Comparison of ENCODE assay signal across 1 cellular context in the genomic region with DNA sequence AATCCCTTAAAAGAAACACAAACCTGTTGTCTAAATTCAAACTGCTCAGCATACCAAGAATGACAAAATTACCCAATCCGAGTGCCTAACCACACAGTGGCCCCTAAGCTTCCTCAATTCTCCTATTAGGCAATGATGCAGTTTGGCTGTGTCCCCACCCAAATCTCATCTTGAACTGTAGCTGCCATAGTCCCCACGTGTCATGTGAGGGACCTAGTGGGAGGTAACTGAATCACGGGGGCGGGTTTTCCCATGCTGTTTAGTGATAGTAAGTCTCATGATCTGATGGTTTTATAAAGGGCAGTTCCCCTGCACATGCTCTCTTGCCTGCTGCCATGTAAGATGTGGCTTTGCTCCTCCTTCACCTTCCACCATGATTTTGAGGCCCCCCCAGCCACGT.
TF ChIP-seq lines count a peak whose summit lies in the region.

No MANE protein-coding gene starts in this region.

TF ChIP-seq in K562, 482 proteins besides CTCF, POLR2A, EP300 and RAD21 (continues in another document):
- TF ChIP-seq ZNF311 (CRISPR knock-in tag; IDR thresholded peaks at IDR 0.05) = no peak
- TF ChIP-seq ZNF444 (CRISPR knock-in tag; IDR thresholded peaks at IDR 0.05) = no peak
- no peak for TF ChIP-seq NFYB (IDR thresholded peaks at IDR 0.05; ENCODE audit: extremely low read depth, insufficient read length)
- no peak for TF ChIP-seq ZNF232 (CRISPR knock-in tag; IDR thresholded peaks at IDR 0.05)
- TF ChIP-seq SAFB (IDR thresholded peaks at IDR 0.05; ENCODE audit: borderline replicate concordance, low read depth, low read length) = no peak
- no peak for TF ChIP-seq MCM7 (IDR thresholded peaks at IDR 0.05)
- TF ChIP-seq KLF10 (CRISPR knock-in tag; IDR thresholded peaks at IDR 0.05) = no peak
- no peak for TF ChIP-seq ILK (tag; IDR thresholded peaks at IDR 0.05; ENCODE audit: borderline replicate concordance, low read depth)
- peak; percentile 56 for TF ChIP-seq EGR1 (conservative IDR thresholded peaks at IDR 0.05)
- TF ChIP-seq NRF1 (conservative IDR thresholded peaks at IDR 0.05 in 1 of 2, IDR thresholded peaks at IDR 0.05 in 1 of 2) = peak in 1 of 2 experiments; percentile 45; a peak in 3 of 4 replicates
- no peak for TF ChIP-seq TCF15 (CRISPR knock-in tag; IDR thresholded peaks at IDR 0.05)
- no peak for TF ChIP-seq MBD2 (IDR thresholded peaks at IDR 0.05; ENCODE audit: borderline replicate concordance, low read depth)
- TF ChIP-seq TRIM25 (IDR thresholded peaks at IDR 0.05; ENCODE audit: borderline replicate concordance) = no peak
- TF ChIP-seq POLR3G (IDR thresholded peaks at IDR 0.05; ENCODE audit: extremely low read depth, insufficient read length, insufficient replicate concordance) = no peak
- TF ChIP-seq, protein P1, sequence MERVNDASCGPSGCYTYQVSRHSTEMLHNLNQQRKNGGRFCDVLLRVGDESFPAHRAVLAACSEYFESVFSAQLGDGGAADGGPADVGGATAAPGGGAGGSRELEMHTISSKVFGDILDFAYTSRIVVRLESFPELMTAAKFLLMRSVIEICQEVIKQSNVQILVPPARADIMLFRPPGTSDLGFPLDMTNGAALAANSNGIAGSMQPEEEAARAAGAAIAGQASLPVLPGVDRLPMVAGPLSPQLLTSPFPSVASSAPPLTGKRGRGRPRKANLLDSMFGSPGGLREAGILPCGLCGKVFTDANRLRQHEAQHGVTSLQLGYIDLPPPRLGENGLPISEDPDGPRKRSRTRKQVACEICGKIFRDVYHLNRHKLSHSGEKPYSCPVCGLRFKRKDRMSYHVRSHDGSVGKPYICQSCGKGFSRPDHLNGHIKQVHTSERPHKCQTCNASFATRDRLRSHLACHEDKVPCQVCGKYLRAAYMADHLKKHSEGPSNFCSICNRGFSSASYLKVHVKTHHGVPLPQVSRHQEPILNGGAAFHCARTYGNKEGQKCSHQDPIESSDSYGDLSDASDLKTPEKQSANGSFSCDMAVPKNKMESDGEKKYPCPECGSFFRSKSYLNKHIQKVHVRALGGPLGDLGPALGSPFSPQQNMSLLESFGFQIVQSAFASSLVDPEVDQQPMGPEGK (CRISPR knock-in tag; IDR thresholded peaks at IDR 0.05; ENCODE audit: borderline replicate concordance) = no peak
- no peak for TF ChIP-seq ZNF347 (CRISPR knock-in tag; IDR thresholded peaks at IDR 0.05; ENCODE audit: low read depth)
- TF ChIP-seq ZNF316 (IDR thresholded peaks at IDR 0.05) = no peak
- 0 out of 2 replicates have a peak, but pooled peaks have one; percentile 13 for TF ChIP-seq BHLHE40 (IDR thresholded peaks at IDR 0.05; ENCODE audit: low read length)
- TF ChIP-seq PRMT5 (CRISPR knock-in tag; IDR thresholded peaks at IDR 0.05) = no peak
- no peak for TF ChIP-seq MAZ (CRISPR knock-in tag; conservative IDR thresholded peaks at IDR 0.05 in 1 of 2, IDR thresholded peaks at IDR 0.05 in 1 of 2)
- no peak for TF ChIP-seq POLR3A (IDR thresholded peaks at IDR 0.05; ENCODE audit: borderline replicate concordance, extremely low read depth, insufficient read depth, insufficient read length)
- no peak for TF ChIP-seq BRF1 (IDR thresholded peaks at IDR 0.05; ENCODE audit: borderline replicate concordance, extremely low read depth, insufficient read length)
- no peak for TF ChIP-seq NUFIP1 (IDR thresholded peaks at IDR 0.05; ENCODE audit: partially characterized antibody)
- no peak for TF ChIP-seq HNRNPH1 (optimal IDR thresholded peaks at IDR 0.05; ENCODE audit: low read depth, low read length)
- no peak for TF ChIP-seq ZNF79 (CRISPR knock-in tag; IDR thresholded peaks at IDR 0.05; ENCODE audit: low read depth)
- peak; percentile 30; the same call in 1 of the 2 replicates for TF ChIP-seq CC2D1A (IDR thresholded peaks at IDR 0.05)
- no peak for TF ChIP-seq KAT7 (CRISPR knock-in tag; IDR thresholded peaks at IDR 0.05; ENCODE audit: borderline replicate concordance)
- TF ChIP-seq ZNF431 (CRISPR knock-in tag; IDR thresholded peaks at IDR 0.05) = peak; percentile 83
- no peak for TF ChIP-seq ARID1B (IDR thresholded peaks at IDR 0.05)
- no peak for TF ChIP-seq CXXC5 (CRISPR knock-in tag; IDR thresholded peaks at IDR 0.05)
- TF ChIP-seq RCOR1 (IDR thresholded peaks at IDR 0.05; ENCODE audit: borderline replicate concordance in 1 of 2, low read depth in 2 of 2, low read length in 2 of 2) = no peak
- no peak for TF ChIP-seq BRF2 (IDR thresholded peaks at IDR 0.05; ENCODE audit: borderline replicate concordance, insufficient read depth, insufficient read length)
- no peak for TF ChIP-seq PHF20 (IDR thresholded peaks at IDR 0.05; ENCODE audit: partially characterized antibody)
- no peak for TF ChIP-seq GABPB2 (CRISPR knock-in tag; conservative IDR thresholded peaks at IDR 0.05)
- TF ChIP-seq, protein P2, sequence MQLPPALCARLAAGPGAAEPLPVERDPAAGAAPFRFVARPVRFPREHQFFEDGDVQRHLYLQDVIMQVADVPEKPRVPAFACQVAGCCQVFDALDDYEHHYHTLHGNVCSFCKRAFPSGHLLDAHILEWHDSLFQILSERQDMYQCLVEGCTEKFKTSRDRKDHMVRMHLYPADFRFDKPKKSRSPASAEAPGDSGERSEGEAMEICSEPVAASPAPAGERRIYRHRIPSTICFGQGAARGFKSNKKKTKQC (CRISPR knock-in tag; IDR thresholded peaks at IDR 0.05) = no peak
- no peak for TF ChIP-seq ZNF717 (CRISPR knock-in tag; IDR thresholded peaks at IDR 0.05)
- no peak for TF ChIP-seq SRSF3 (IDR thresholded peaks at IDR 0.05; ENCODE audit: insufficient read depth, low read length)
- TF ChIP-seq, protein P3, sequence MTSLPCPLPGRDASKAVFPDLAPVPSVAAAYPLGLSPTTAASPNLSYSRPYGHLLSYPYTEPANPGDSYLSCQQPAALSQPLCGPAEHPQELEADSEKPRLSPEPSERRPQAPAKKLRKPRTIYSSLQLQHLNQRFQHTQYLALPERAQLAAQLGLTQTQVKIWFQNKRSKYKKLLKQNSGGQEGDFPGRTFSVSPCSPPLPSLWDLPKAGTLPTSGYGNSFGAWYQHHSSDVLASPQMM (CRISPR knock-in tag; IDR thresholded peaks at IDR 0.05) = no peak
- TF ChIP-seq, protein P4, sequence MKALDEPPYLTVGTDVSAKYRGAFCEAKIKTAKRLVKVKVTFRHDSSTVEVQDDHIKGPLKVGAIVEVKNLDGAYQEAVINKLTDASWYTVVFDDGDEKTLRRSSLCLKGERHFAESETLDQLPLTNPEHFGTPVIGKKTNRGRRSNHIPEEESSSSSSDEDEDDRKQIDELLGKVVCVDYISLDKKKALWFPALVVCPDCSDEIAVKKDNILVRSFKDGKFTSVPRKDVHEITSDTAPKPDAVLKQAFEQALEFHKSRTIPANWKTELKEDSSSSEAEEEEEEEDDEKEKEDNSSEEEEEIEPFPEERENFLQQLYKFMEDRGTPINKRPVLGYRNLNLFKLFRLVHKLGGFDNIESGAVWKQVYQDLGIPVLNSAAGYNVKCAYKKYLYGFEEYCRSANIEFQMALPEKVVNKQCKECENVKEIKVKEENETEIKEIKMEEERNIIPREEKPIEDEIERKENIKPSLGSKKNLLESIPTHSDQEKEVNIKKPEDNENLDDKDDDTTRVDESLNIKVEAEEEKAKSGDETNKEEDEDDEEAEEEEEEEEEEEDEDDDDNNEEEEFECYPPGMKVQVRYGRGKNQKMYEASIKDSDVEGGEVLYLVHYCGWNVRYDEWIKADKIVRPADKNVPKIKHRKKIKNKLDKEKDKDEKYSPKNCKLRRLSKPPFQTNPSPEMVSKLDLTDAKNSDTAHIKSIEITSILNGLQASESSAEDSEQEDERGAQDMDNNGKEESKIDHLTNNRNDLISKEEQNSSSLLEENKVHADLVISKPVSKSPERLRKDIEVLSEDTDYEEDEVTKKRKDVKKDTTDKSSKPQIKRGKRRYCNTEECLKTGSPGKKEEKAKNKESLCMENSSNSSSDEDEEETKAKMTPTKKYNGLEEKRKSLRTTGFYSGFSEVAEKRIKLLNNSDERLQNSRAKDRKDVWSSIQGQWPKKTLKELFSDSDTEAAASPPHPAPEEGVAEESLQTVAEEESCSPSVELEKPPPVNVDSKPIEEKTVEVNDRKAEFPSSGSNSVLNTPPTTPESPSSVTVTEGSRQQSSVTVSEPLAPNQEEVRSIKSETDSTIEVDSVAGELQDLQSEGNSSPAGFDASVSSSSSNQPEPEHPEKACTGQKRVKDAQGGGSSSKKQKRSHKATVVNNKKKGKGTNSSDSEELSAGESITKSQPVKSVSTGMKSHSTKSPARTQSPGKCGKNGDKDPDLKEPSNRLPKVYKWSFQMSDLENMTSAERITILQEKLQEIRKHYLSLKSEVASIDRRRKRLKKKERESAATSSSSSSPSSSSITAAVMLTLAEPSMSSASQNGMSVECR (CRISPR knock-in tag; IDR thresholded peaks at IDR 0.05) = no peak
- TF ChIP-seq POLR2AphosphoS2 (IDR thresholded peaks at IDR 0.05; ENCODE audit: low read length) = no peak
- peak; percentile 74 for TF ChIP-seq USF1 (CRISPR knock-in tag; IDR thresholded peaks at IDR 0.05)
- TF ChIP-seq, protein P5, sequence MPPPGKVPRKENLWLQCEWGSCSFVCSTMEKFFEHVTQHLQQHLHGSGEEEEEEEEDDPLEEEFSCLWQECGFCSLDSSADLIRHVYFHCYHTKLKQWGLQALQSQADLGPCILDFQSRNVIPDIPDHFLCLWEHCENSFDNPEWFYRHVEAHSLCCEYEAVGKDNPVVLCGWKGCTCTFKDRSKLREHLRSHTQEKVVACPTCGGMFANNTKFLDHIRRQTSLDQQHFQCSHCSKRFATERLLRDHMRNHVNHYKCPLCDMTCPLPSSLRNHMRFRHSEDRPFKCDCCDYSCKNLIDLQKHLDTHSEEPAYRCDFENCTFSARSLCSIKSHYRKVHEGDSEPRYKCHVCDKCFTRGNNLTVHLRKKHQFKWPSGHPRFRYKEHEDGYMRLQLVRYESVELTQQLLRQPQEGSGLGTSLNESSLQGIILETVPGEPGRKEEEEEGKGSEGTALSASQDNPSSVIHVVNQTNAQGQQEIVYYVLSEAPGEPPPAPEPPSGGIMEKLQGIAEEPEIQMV (tag; conservative IDR thresholded peaks at IDR 0.05; ENCODE audit: low read depth) = no peak
- TF ChIP-seq ZFP30 (CRISPR knock-in tag; IDR thresholded peaks at IDR 0.05; ENCODE audit: borderline replicate concordance) = no peak
- TF ChIP-seq VEZF1 (CRISPR knock-in tag; IDR thresholded peaks at IDR 0.05) = no peak
- TF ChIP-seq ZC3H4 (CRISPR knock-in tag; IDR thresholded peaks at IDR 0.05; ENCODE audit: borderline replicate concordance) = no peak
- peak; percentile 38; the same call in 1 of the 2 replicates for TF ChIP-seq CHAMP1 (IDR thresholded peaks at IDR 0.05)
- no peak for TF ChIP-seq RHOXF2B (CRISPR knock-in tag; conservative IDR thresholded peaks at IDR 0.05)
